19 cellular contexts compared by ENCODE assay signal in genomic region chr3:185210621-185211157, GRCh38. TPM values are rescaled to one million over a fixed set of nuclear protein-coding genes. Genes with fewer than 3 reads are reported as not detected.
DNase-seq lines count a peak whose midpoint lies in the region; ATAC-seq, FAIRE-seq and TF ChIP-seq lines count a peak whose summit lies in the region.
"Had no signal": no experiment of that assay in that cellular context is flagged by ENCODE, and none has a peak within 500 bp of the region (broad histone marks: within the 10 kb centered on the region; RNA-seq: fewer than 3 reads in every experiment).

No MANE protein-coding gene starts in this region.

- intact Hi-C loops in A673 (cut with micrococcal nuclease; ENCODE audit: unreplicated experiment) = no loop called here

- H3K27ac ChIP-seq in A673 (ENCODE audit: low read depth, low read length, poor library complexity, severe bottlenecking) = no peak overlapping the region

- H3K36me3 ChIP-seq in A673 (ENCODE audit: insufficient read depth, low read length, poor library complexity, severe bottlenecking) = no peaks in the 10 kb centered on the region
- H3K36me3 ChIP-seq in bronchial epithelial cell (ENCODE audit: control insufficient read depth, insufficient read depth, low read length) = no peaks in the 10 kb centered on the region

- peaks cover 26% of the 10 kb centered on the region for H3K4me1 ChIP-seq in A673 (ENCODE audit: insufficient read depth, low read length, poor library complexity, severe bottlenecking)

- no peak for ATAC-seq in HG03175 (IDR thresholded peaks at IDR 0.05; ENCODE audit: unreplicated experiment)
- ATAC-seq: HepG2 had no signal

- no peaks in the 10 kb centered on the region for H3K9me3 ChIP-seq in A673 (ENCODE audit: low read depth, low read length, poor library complexity, severe bottlenecking)

- CTCF ChIA-PET in A673 (lab: Charles Lee) = interaction anchor here (0.6 kb wide), 1 partner anchor 31 kb away, joined by 4 read pairs; no protein-coding TSS in a partner anchor

- POLR2A ChIA-PET in A673 (lab: Charles Lee; ENCODE audit: low non-redundant PET) = no interaction called here

- no TSS peak for BruUV-seq in A673 (replicated peaks; lab: Mats Ljungman, UMichigan)

- in situ Hi-C loops in G401 (cut with HindIII; ENCODE audit: low sequenced_read_pairs) = no loop called here

- DNase-seq in A673 (ENCODE audit: low spot score) (peak; percentile 62), G401 (ENCODE audit: low spot score) (peak; percentile 54), NCI-H69 (lab: John Stamatoyannopoulos, UW) (peak; percentile 69), bronchial epithelial cell (ENCODE audit: low read depth) (peak; percentile 20), NCI-H226 (no peak), HuH-7.5 (ENCODE audit: low spot score) (no peak), NCI-H2196 (lab: John Stamatoyannopoulos, UW; ENCODE audit: unreplicated experiment) (no peak)
- DNase-seq: Calu3; CD4-positive, CD25-positive, alpha-beta regulatory T cell; Karpas-422; MM.1S; NCI-H2081; NK-92 treated with Interleukin-12 subunit alpha and Interleukin-12 subunit beta, amount 100 ng/mL, for 24 hours; OCI-M1; RPMI8226 had no signal

- H3K4me3 ChIP-seq in A673 (ENCODE audit: low read depth, low read length, poor library complexity, severe bottlenecking) (no peak overlapping the region), bronchial epithelial cell (ENCODE audit: low read depth, low read length) (no peak overlapping the region)

- FAIRE-seq in bronchial epithelial cell (lab: Jason Lieb, UNC) = no peak
- FAIRE-seq: A204.1, HepG2 had no signal

- H3K27me3 ChIP-seq in A673 (replicated peaks; ENCODE audit: insufficient read depth, low read depth, low read length, poor library complexity) = no peaks in the 10 kb centered on the region
- H3K27me3 ChIP-seq in bronchial epithelial cell (ENCODE audit: control insufficient read depth, insufficient read depth, low read length) = no peaks in the 10 kb centered on the region

- TF ChIP-seq CTCF in A673 (conservative IDR thresholded peaks at IDR 0.05; ENCODE audit: low read depth, low read length) = no peak
- TF ChIP-seq CTCF in bronchial epithelial cell (IDR thresholded peaks at IDR 0.05; ENCODE audit: insufficient read depth, low read length, severe bottlenecking) = no peak

RNA-seq across cellular contexts. Expression of gene EHHADH, which starts 43.2 kb away (rescaled TPM):
- total RNA-seq in A673 (2021) = 3.9 TPM in 2 replicates
- 0.31 TPM in 1 of 2 replicates, not detected in the other for total RNA-seq in G401 (2014; rRNA removed; shearing (Covaris generic))
- 1.3 and 2.7 TPM in 2 replicates for total RNA-seq in bronchial epithelial cell

RNA-seq across cellular contexts. Expression of gene C3orf70, which starts 57.8 kb away (rescaled TPM):
- total RNA-seq in A673 (2021) (0.22 and 0.26 TPM in 2 replicates), bronchial epithelial cell (under 0.01 TPM in 1 of 2 replicates, not detected in the other)
- total RNA-seq in G401 (2014; rRNA removed; shearing (Covaris generic)) = 0.06 TPM in 1 of 2 replicates, not detected in the other
- total RNA-seq: CD4-positive, CD25-positive, alpha-beta regulatory T cell; NCI-H460 had no signal

Comparison
In these comparisons a context has a peak if more than half of its experiments do, and no peak if none do; other contexts are left out.
1. DNase-seq: peak in A673 (single experiment), G401 (single experiment), NCI-H69 (single experiment) and bronchial epithelial cell (single experiment); none in NCI-H226 (single experiment), HuH-7.5 (single experiment) and NCI-H2196 (single experiment).